Comparison of ENCODE assay signal across 12 cellular contexts in genomic region chr5:38462972-38463633, GRCh38.
DNase-seq lines count a peak whose midpoint lies in the region; ATAC-seq and TF ChIP-seq lines count a peak whose summit lies in the region.
"Had no signal": no experiment of that assay in that cellular context is flagged by ENCODE, and none has a peak within 500 bp of the region (broad histone marks: within the 10 kb centered on the region; RNA-seq: fewer than 3 reads in every experiment).

No MANE protein-coding gene starts in this region.

- H3K9ac ChIP-seq in IMR-90 (ENCODE audit: low read depth, low read length), result no peak overlapping the region

- POLR2A ChIA-PET in IMR-90 (lab: Charles Lee; ENCODE audit: unreplicated experiment), result no interaction called here

- H2AFZ ChIP-seq in IMR-90 (replicated peaks; ENCODE audit: low read length, poor library complexity), result peak overlapping the region; percentile 75

- H3K27me3 ChIP-seq in IMR-90 (ENCODE audit: control insufficient read depth, insufficient read depth, low read length), result no peaks in the 10 kb centered on the region
- H3K27me3 ChIP-seq in ascending aorta, result no peaks in the 10 kb centered on the region
- H3K27me3 ChIP-seq in thoracic aorta (replicated peaks; ENCODE audit: insufficient read depth), result no peaks in the 10 kb centered on the region

- H3K36me3 ChIP-seq in IMR-90 (ENCODE audit: control insufficient read depth, insufficient read depth, low read length) (no peaks in the 10 kb centered on the region), ascending aorta (no peaks in the 10 kb centered on the region), thoracic aorta (no peaks in the 10 kb centered on the region)

- intact Hi-C loops in IMR-90 (cut with micrococcal nuclease) (no loop called here), ascending aorta (cut with DNase I) (no loop called here)

- H2BK20ac ChIP-seq in IMR-90 (ENCODE audit: low read depth, low read length), result peak overlapping the region; percentile 91

- H3K4me1 ChIP-seq in IMR-90 (ENCODE audit: control insufficient read depth, insufficient read depth, low read length), result peaks cover 39% of the 10 kb centered on the region
- H3K4me1 ChIP-seq in ascending aorta, result peaks cover 12 to 46% of the 10 kb centered on the region in 2 donors
- H3K4me1 ChIP-seq in thoracic aorta (ENCODE audit: control insufficient read depth in 1 of 2, low read depth in 2 of 2), result peaks cover 42 to 57% of the 10 kb centered on the region in 2 donors

- H3K9me3 ChIP-seq in IMR-90 (ENCODE audit: control insufficient read depth, insufficient read depth, low read length), result no peaks in the 10 kb centered on the region
- no peaks in the 10 kb centered on the region for H3K9me3 ChIP-seq in ascending aorta
- H3K9me3 ChIP-seq in thoracic aorta, result no peaks in the 10 kb centered on the region

- peak; percentile 65 for DNase-seq in IMR-90
- no peak for DNase-seq in ascending aorta (ENCODE audit: low spot score in 2 of 2)
- peak; percentile 70 for DNase-seq in kidney tubule cell (ENCODE audit: low spot score)
- no peak for DNase-seq in thoracic aorta (ENCODE audit: low spot score)
- DNase-seq in hippocampal formation (lab: John Stamatoyannopoulos, UW), result no peak
- DNase-seq: activated CD4-positive, alpha-beta T cell treated with anti-CD3 and anti-CD28 coated beads for 4 hours; NCI-H1930; stimulated activated CD4-positive, alpha-beta T cell treated with anti-CD3 and anti-CD28 coated beads, Interleukin-2, amount 100 ng/mL, for 24 hours; T-helper 17 cell had no signal

- H3K27ac ChIP-seq in IMR-90 (ENCODE audit: insufficient read depth, low read length) (peak overlapping the region; percentile 5; the same call in 1 of the 2 replicates), ascending aorta (peak overlapping the region; percentile 91 to 95), thoracic aorta (peak overlapping the region; percentile 56 to 93)

- 100% methylated on average over 1 of the region's 7 CpGs; no CpG with 5 or more reads in 1 of the 2 experiments for WGBS in IMR-90 (ENCODE audit: extremely low coverage in 2 of 2, insufficient read length in 1 of 2), 2 experiments

- peak overlapping the region; percentile 65 for H3K4ac ChIP-seq in IMR-90 (ENCODE audit: low read depth, low read length)

- no peak overlapping the region for H3K18ac ChIP-seq in IMR-90 (ENCODE audit: low read depth, low read length)

- peak overlapping the region in 1 of 2 experiments; percentile 63; a peak in 1 of 4 replicates for H4K8ac ChIP-seq in IMR-90 (ENCODE audit: low read depth in 2 of 2, low read length in 2 of 2)

- H2AK9ac ChIP-seq in IMR-90 (replicated peaks; ENCODE audit: low read depth, low read length, poor library complexity), result no peak overlapping the region

- in situ Hi-C loops in IMR-90 (cut with MboI; ENCODE audit: low sequenced_read_pairs), result no loop called here

- peaks cover 5% of the 10 kb centered on the region for H4K20me1 ChIP-seq in IMR-90 (ENCODE audit: insufficient read depth, low read length)

- H2BK15ac ChIP-seq in IMR-90 (ENCODE audit: low read depth, low read length), result peak overlapping the region; percentile 94; the same call in 1 of the 3 replicates

- BruUV-seq in IMR-90 (replicated peaks; lab: Mats Ljungman, UMichigan), result no TSS peak

- no peak overlapping the region for H2BK5ac ChIP-seq in IMR-90 (ENCODE audit: low read depth, low read length, poor library complexity, severe bottlenecking)

- H4K91ac ChIP-seq in IMR-90 (ENCODE audit: insufficient read depth, low read depth, low read length), result peak overlapping the region; percentile 13; the same call in 1 of the 2 replicates

- dilution Hi-C loops in IMR-90 (cut with HindIII; ENCODE audit: low sequenced_read_pairs, unreplicated experiment), result no loop called here

- H2AK5ac ChIP-seq in IMR-90 (ENCODE audit: low read depth, low read length), result peak overlapping the region; percentile 80

- H3K14ac ChIP-seq in IMR-90 (replicated peaks; ENCODE audit: low read depth, low read length), result peak overlapping the region; percentile 70

- no peak for TF ChIP-seq RAD21 in IMR-90 (IDR thresholded peaks at IDR 0.05; ENCODE audit: low read length)

- TF ChIP-seq CTCF in IMR-90 (conservative IDR thresholded peaks at IDR 0.05; ENCODE audit: low read depth, low read length), result no peak
- no peak for TF ChIP-seq CTCF in ascending aorta (IDR thresholded peaks at IDR 0.05)
- no peak for TF ChIP-seq CTCF in thoracic aorta (IDR thresholded peaks at IDR 0.05)

- H2BK120ac ChIP-seq in IMR-90 (ENCODE audit: low read depth, low read length), result peak overlapping the region; percentile 66

- ATAC-seq in IMR-90 (ENCODE audit: low read depth) (0 out of 2 replicates have a peak, but pooled peaks have one; percentile 4), thoracic aorta (ENCODE audit: insufficient number of reproducible peaks, low FRiP score, low read depth) (no peak), GM18517 (IDR thresholded peaks at IDR 0.05; ENCODE audit: unreplicated experiment) (no peak), HG02798 (IDR thresholded peaks at IDR 0.05; ENCODE audit: poor library complexity, unreplicated experiment) (no peak)
- ATAC-seq: stimulated activated memory B cell treated with anti-CD40 and anti-IgM and Interleukin-4, amounts not matched to agents 10 μg/mL and 1 μg/mL and 100 μg/mL, for 72 hours; T-helper 17 cell had no signal

- H3K9me1 ChIP-seq in IMR-90 (ENCODE audit: insufficient read depth, low read length), result peaks cover 32% of the 10 kb centered on the region

- CTCF ChIA-PET in IMR-90 (lab: Yijun Ruan, JAX), result interaction anchor here (0.7 to 2.6 kb wide), 3 partner anchors 9 to 347 kb away, joined by 3 to 14 read pairs (median 4); no protein-coding TSS in a partner anchor

- peak overlapping the region; percentile 22 for H3K23ac ChIP-seq in IMR-90 (ENCODE audit: low read depth, low read length)

- no peak for TF ChIP-seq POLR2A in IMR-90 (IDR thresholded peaks at IDR 0.05; ENCODE audit: low read depth, low read length)

- H3K56ac ChIP-seq in IMR-90 (ENCODE audit: extremely low read depth, insufficient read depth, low read length), result peak overlapping the region; percentile 53; the same call in 1 of the 2 replicates

- H3K79me1 ChIP-seq in IMR-90 (ENCODE audit: low read depth in 1 of 2, low read length in 2 of 2), result peaks cover 0 to 5% of the 10 kb centered on the region in 2 experiments; a peak in 1 of 4 replicates

- H3K4me3 ChIP-seq in IMR-90 (ENCODE audit: insufficient read depth, low read depth, low read length) (no peak overlapping the region), ascending aorta (no peak overlapping the region), thoracic aorta (no peak overlapping the region)

- H3K4me2 ChIP-seq in IMR-90 (ENCODE audit: low read depth, low read length), result no peak overlapping the region

- H4K5ac ChIP-seq in IMR-90 (ENCODE audit: low read depth, low read length), result no peak overlapping the region

TF ChIP-seq in IMR-90, 13 proteins besides CTCF, POLR2A, EP300 and RAD21:
- TF ChIP-seq MAZ (IDR thresholded peaks at IDR 0.05; ENCODE audit: borderline replicate concordance, low read depth, low read length), result no peak
- no peak for TF ChIP-seq RFX5 (IDR thresholded peaks at IDR 0.05; ENCODE audit: low read depth, low read length)
- TF ChIP-seq MAFK (IDR thresholded peaks at IDR 0.05; ENCODE audit: low read depth, low read length), result peak; percentile 61
- peak; percentile 87 for TF ChIP-seq NFE2L2 (IDR thresholded peaks at IDR 0.05; ENCODE audit: low read depth, low read length)

Comparison
In these comparisons a context has a peak if more than half of its experiments do, and no peak if none do; other contexts are left out.
1. DNase-seq: peak in IMR-90 (single experiment) and kidney tubule cell (single experiment); none in ascending aorta (0 of 2), thoracic aorta (single experiment) and hippocampal formation (0 of 2).
2. H3K27ac ChIP-seq: peak in every context shown above with its lines; median percentile 93 in ascending aorta; 74 in thoracic aorta; 5 in IMR-90.